Comparison of ENCODE assay signal across 8 cellular contexts in genomic region chr3:71127463-71128243, GRCh38.
DNase-seq lines count a peak whose midpoint lies in the region; FAIRE-seq and TF ChIP-seq lines count a peak whose summit lies in the region.

No MANE protein-coding gene starts in this region.

- TF ChIP-seq POLR2A in GM12892 (IDR thresholded peaks at IDR 0.05; ENCODE audit: low read depth, low read length) = no peak

- H3K9me3 ChIP-seq in esophagus (ENCODE audit: control insufficient read depth in 2 of 2, insufficient read depth in 1 of 2, low read depth in 1 of 2, low read length in 1 of 2) = no peaks in the 10 kb centered on the region
- no peaks in the 10 kb centered on the region for H3K9me3 ChIP-seq in skeletal muscle satellite cell (replicated peaks; ENCODE audit: low read length)

- POLR2A ChIA-PET in GM10248 (lab: Yijun Ruan, JAX) = no interaction called here

- H3K4me1 ChIP-seq in esophagus (ENCODE audit: control insufficient read depth in 2 of 2, insufficient read depth in 2 of 2, low read length in 1 of 2) = no peaks in the 10 kb centered on the region
- H3K4me1 ChIP-seq in skeletal muscle satellite cell (ENCODE audit: control insufficient read depth, insufficient read depth, low read length) = peaks cover 32% of the 10 kb centered on the region

- FAIRE-seq in GM12892 (lab: Jason Lieb, UNC) = no peak

- no peaks in the 10 kb centered on the region for H3K27me3 ChIP-seq in esophagus (ENCODE audit: control insufficient read depth in 1 of 2, insufficient read depth in 2 of 2, low read length in 2 of 2)
- no peaks in the 10 kb centered on the region for H3K27me3 ChIP-seq in skeletal muscle satellite cell (ENCODE audit: control insufficient read depth, insufficient read depth, low read length)

- H3K4me3 ChIP-seq in esophagus (ENCODE audit: low read depth in 1 of 2, low read length in 2 of 2) (peak overlapping the region in 1 of 2 donors; percentile 71), skeletal muscle satellite cell (ENCODE audit: low read length) (no peak overlapping the region)

- CTCF ChIA-PET in GM10248 (lab: Yijun Ruan, JAX) = no interaction called here

- H3K36me3 ChIP-seq in esophagus (ENCODE audit: control insufficient read depth in 2 of 2, insufficient read depth in 2 of 2, low read length in 1 of 2) (no peaks in the 10 kb centered on the region), skeletal muscle satellite cell (ENCODE audit: insufficient read depth, low read length) (no peaks in the 10 kb centered on the region)

- 30 to 33% methylated on average over 10 of the region's 10 CpGs for WGBS in esophagus, 2 donors

- H3K4me2 ChIP-seq in skeletal muscle satellite cell (ENCODE audit: low read length) = peak overlapping the region; percentile 85

- TF ChIP-seq CTCF in GM10248 (IDR thresholded peaks at IDR 0.05; ENCODE audit: control extremely low read depth, extremely low read depth, low read depth, missing control alignments) = no peak

- peak; percentile 12 for DNase-seq in GDM1 (lab: John Stamatoyannopoulos, UW)
- DNase-seq in activated CD4-positive, alpha-beta T cell treated with anti-CD3 and anti-CD28 coated beads for 4 hours = peak; percentile 54 to 58
- DNase-seq in GM10248 (ENCODE audit: extremely low spot score) = no peak
- DNase-seq in NK-92 treated with Interleukin-12 subunit alpha and Interleukin-12 subunit beta, amount 100 ng/mL, for 24 hours (lab: John Stamatoyannopoulos, UW) = no peak
- DNase-seq in DMS 273 treated with DMSO at 0.1 percent for 48 hours (lab: John Stamatoyannopoulos, UW) = no peak
- DNase-seq in GM12892 (ENCODE audit: insufficient read length) = no peak

- peak overlapping the region; percentile 65 to 70 for H3K27ac ChIP-seq in esophagus (ENCODE audit: low read depth in 2 of 2, low read length in 1 of 2)

- H3K9ac ChIP-seq in skeletal muscle satellite cell (ENCODE audit: low read depth, low read length) = peak overlapping the region; percentile 20

Comparison
In these comparisons a context has a peak if more than half of its experiments do, and no peak if none do; other contexts are left out.
1. DNase-seq: peak in GDM1 (single experiment) and activated CD4-positive, alpha-beta T cell treated with anti-CD3 and anti-CD28 coated beads for 4 hours (2 of 2); none in GM10248 (single experiment), NK-92 treated with Interleukin-12 subunit alpha and Interleukin-12 subunit beta, amount 100 ng/mL, for 24 hours (single experiment), DMS 273 treated with DMSO at 0.1 percent for 48 hours (single experiment) and GM12892 (single experiment).